Comparison of ENCODE assay signal across 8 cellular contexts in genomic region chr17:29613856-29614255, GRCh38. TPM values are rescaled to one million over a fixed set of nuclear protein-coding genes. Genes with fewer than 3 reads are reported as not detected.
DNase-seq lines count a peak whose midpoint lies in the region; ATAC-seq and TF ChIP-seq lines count a peak whose summit lies in the region.

No MANE protein-coding gene starts in this region.

- intact Hi-C loops in heart left ventricle (cut with DNase I): loop anchor here in 2 of 10 donors (2.0 to 5.0 kb wide), 2 partner anchors 21 to 37 kb away; partner anchors contain the start of gene ANKRD13B (in 1 of the 2)
- intact Hi-C loops in Right ventricle myocardium superior (cut with DNase I): no loop called here

- TF ChIP-seq CTCF in heart left ventricle (IDR thresholded peaks at IDR 0.05) (no peak), coronary artery (IDR thresholded peaks at IDR 0.05) (no peak), upper lobe of left lung (IDR thresholded peaks at IDR 0.05) (no peak)

- peak overlapping the region in 8 of 12 donors; percentile 3 to 66 (median 18) for H3K27ac ChIP-seq in heart left ventricle
- H3K27ac ChIP-seq in coronary artery: peak overlapping the region in 1 of 2 donors; percentile 80
- H3K27ac ChIP-seq in muscle layer of duodenum (ENCODE audit: low read length): no peak overlapping the region
- H3K27ac ChIP-seq in upper lobe of left lung: peak overlapping the region in 1 of 4 donors; percentile 19

- DNase-seq in heart left ventricle: peak in 2 of 5 donors; percentile 42 to 58
- no peak for DNase-seq in Right ventricle myocardium superior
- no peak for DNase-seq in coronary artery (ENCODE audit: low spot score)
- peak in 1 of 2 donors; percentile 54 for DNase-seq in upper lobe of left lung
- DNase-seq in DMS153 treated with DMSO at 0.1 percent for 48 hours (lab: John Stamatoyannopoulos, UW; ENCODE audit: unreplicated experiment): no peak
- DNase-seq in kidney tubule cell (ENCODE audit: low spot score): no peak

- H3K9me3 ChIP-seq in heart left ventricle (no peaks in the 10 kb centered on the region), muscle layer of duodenum (ENCODE audit: control insufficient read depth in 1 of 2, low read length in 2 of 2) (no peaks in the 10 kb centered on the region), upper lobe of left lung (no peaks in the 10 kb centered on the region)

- TF ChIP-seq EP300 in upper lobe of left lung (IDR thresholded peaks at IDR 0.05): no peak

- peak overlapping the region in 11 of 12 donors; percentile 17 to 53 (median 41) for H3K4me3 ChIP-seq in heart left ventricle
- peak overlapping the region; percentile 66 for H3K4me3 ChIP-seq in coronary artery
- H3K4me3 ChIP-seq in muscle layer of duodenum (ENCODE audit: low read depth in 1 of 2, low read length in 2 of 2): peak overlapping the region; percentile 11 to 65
- H3K4me3 ChIP-seq in upper lobe of left lung: peak overlapping the region in 3 of 4 donors; percentile 29 to 47 (median 45)

- ATAC-seq in heart left ventricle (no peak), Right ventricle myocardium superior (ENCODE audit: poor library complexity) (no peak), upper lobe of left lung (ENCODE audit: low FRiP score in 2 of 2) (no peak), GM18868 (IDR thresholded peaks at IDR 0.05; ENCODE audit: unreplicated experiment) (no peak)

- H3K36me3 ChIP-seq in heart left ventricle: peaks cover 0 to 10% (median 0%) of the 10 kb centered on the region in 9 donors
- no peaks in the 10 kb centered on the region for H3K36me3 ChIP-seq in muscle layer of duodenum (ENCODE audit: control insufficient read depth in 1 of 2, insufficient read depth in 2 of 2, low read length in 2 of 2)
- H3K36me3 ChIP-seq in upper lobe of left lung: no peaks in the 10 kb centered on the region

- H3K27me3 ChIP-seq in heart left ventricle (no peaks in the 10 kb centered on the region), muscle layer of duodenum (ENCODE audit: low read depth, low read length) (peaks cover 12% of the 10 kb centered on the region), upper lobe of left lung (peaks cover 0 to 10% (median 0%) of the 10 kb centered on the region in 4 donors)

- H3K4me1 ChIP-seq in heart left ventricle: peaks cover 6 to 63% (median 50%) of the 10 kb centered on the region in 12 donors
- peaks cover 27 to 61% of the 10 kb centered on the region in 2 donors for H3K4me1 ChIP-seq in muscle layer of duodenum (ENCODE audit: control insufficient read depth in 1 of 2, insufficient read depth in 2 of 2, low read length in 2 of 2)
- peaks cover 49 to 62% (median 59%) of the 10 kb centered on the region in 4 donors for H3K4me1 ChIP-seq in upper lobe of left lung

- 17 to 21% (median 20%) methylated on average over 13 of the region's 13 CpGs for WGBS in heart left ventricle, 4 donors
- 36 to 48% methylated on average over 13 of the region's 13 CpGs for WGBS in upper lobe of left lung, 2 donors

- TF ChIP-seq POLR2A in heart left ventricle (IDR thresholded peaks at IDR 0.05): no peak
- TF ChIP-seq POLR2A in upper lobe of left lung (IDR thresholded peaks at IDR 0.05): no peak

RNA-seq across cellular contexts. Expression of gene CORO6, which starts 8.9 kb away (rescaled TPM):
- total RNA-seq in heart left ventricle (100 to 1,000 TPM in 3 of 9 donors, 10 to 100 TPM in 6; 72.1 to 115 (median 95.5) TPM), Right ventricle myocardium superior (83.6 TPM), upper lobe of left lung (100 to 1,000 TPM in 1 of 6 donors, 10 to 100 TPM in 3, 1 to 10 TPM in 2; 7.3 to 137 (median 12.2) TPM)
- 10 to 100 TPM; 50.7 to 96.2 TPM for polyA plus RNA-seq in heart left ventricle

RNA-seq across cellular contexts. Expression of gene ANKRD13B, which starts 20.9 kb away (rescaled TPM):
- total RNA-seq in heart left ventricle (1 to 10 TPM; 4.4 to 9.9 (median 6.1) TPM), Right ventricle myocardium superior (9.3 TPM), upper lobe of left lung (10 to 100 TPM in 1 of 6 donors, 1 to 10 TPM in 5; 1.5 to 24.1 (median 3.9) TPM)
- polyA plus RNA-seq in heart left ventricle: 10 to 100 TPM in 1 of 2 donors, 1 to 10 TPM in 1; 4.1 to 12.7 TPM

RNA-seq across cellular contexts. Expression of gene GIT1, which starts 24.4 kb away (rescaled TPM):
- 10 to 100 TPM; 23.1 to 52.9 (median 31.4) TPM for total RNA-seq in heart left ventricle
- 10 to 100 TPM; 23.0 to 37.8 TPM for polyA plus RNA-seq in heart left ventricle
- 28.5 TPM for total RNA-seq in Right ventricle myocardium superior
- 10 to 100 TPM; 34.6 to 88.4 (median 45.5) TPM for total RNA-seq in upper lobe of left lung

RNA-seq across cellular contexts. Expression of gene TP53I13, which starts 45.4 kb away (rescaled TPM):
- 10 to 100 TPM; 23.8 to 65.5 (median 38.3) TPM for total RNA-seq in heart left ventricle
- polyA plus RNA-seq in heart left ventricle: 10 to 100 TPM; 65.1 to 93.0 TPM
- 39.2 TPM for total RNA-seq in Right ventricle myocardium superior
- total RNA-seq in upper lobe of left lung: 100 to 1,000 TPM in 2 of 6 donors, 10 to 100 TPM in 4; 57.3 to 178 (median 75.4) TPM

RNA-seq across cellular contexts. Expression of gene ABHD15, which starts 47.0 kb away (rescaled TPM):
- total RNA-seq in heart left ventricle (10 to 100 TPM in 2 of 9 donors, 1 to 10 TPM in 7; 5.3 to 13.1 (median 9.0) TPM), Right ventricle myocardium superior (7.0 TPM), upper lobe of left lung (10 to 100 TPM; 12.8 to 17.8 (median 14.9) TPM)
- polyA plus RNA-seq in heart left ventricle: 1 to 10 TPM; 4.0 to 8.2 TPM
